Comparison of ENCODE assay signal across 7 cellular contexts in genomic region chr1:163069142-163069541, GRCh38. TPM values are rescaled to one million over a fixed set of nuclear protein-coding genes. Genes with fewer than 3 reads are reported as not detected.
A peak's percentile ranks its signal among the peaks of the same experiment; 100 is the strongest.
DNase-seq lines count a peak whose midpoint lies in the region; ATAC-seq and TF ChIP-seq lines count a peak whose summit lies in the region.

Gene RGS4, plus strand, starts transcription at chr1:163069361. Its CDS starts 124 bp downstream, at chr1:163069485.

- no peaks in the 10 kb centered on the region for H3K4me1 ChIP-seq in trophoblast cell (ENCODE audit: control insufficient read depth in 1 of 2, insufficient read depth in 2 of 2, low read length in 2 of 2)

- H2BK5ac ChIP-seq in trophoblast cell (ENCODE audit: low read depth, low read length, poor library complexity) = no peak within 1 kb of the TSS

- no peak within 1 kb of the TSS for H4K12ac ChIP-seq in trophoblast cell (ENCODE audit: low read depth, low read length)

- no peaks in the 10 kb centered on the region for H3K79me1 ChIP-seq in trophoblast cell (ENCODE audit: low read length)

- no peak within 1 kb of the TSS for H4K91ac ChIP-seq in trophoblast cell (ENCODE audit: low read depth, low read length)

- H3K18ac ChIP-seq in trophoblast cell (ENCODE audit: low read length) = no peak within 1 kb of the TSS

- WGBS in trophoblast cell (ENCODE audit: extremely low coverage, insufficient coverage, insufficient read length) = no CpG with 5 or more reads among the region's 13 CpGs

- H2AFZ ChIP-seq in trophoblast cell (ENCODE audit: insufficient read depth, low read length, poor library complexity) = no peak within 1 kb of the TSS

- no peak within 1 kb of the TSS for H3K9ac ChIP-seq in trophoblast cell (ENCODE audit: low read length)

- H2AK5ac ChIP-seq in trophoblast cell (ENCODE audit: low read length) = no peak within 1 kb of the TSS

- no peak within 1 kb of the TSS for H3K14ac ChIP-seq in trophoblast cell (ENCODE audit: low read length)

- no peak within 1 kb of the TSS for H2BK12ac ChIP-seq in trophoblast cell (ENCODE audit: low read length)

- no peaks in the 10 kb centered on the region for H3K27me3 ChIP-seq in WERI-Rb-1 (ENCODE audit: insufficient read depth, low read depth, severe bottlenecking)
- no peaks in the 10 kb centered on the region for H3K27me3 ChIP-seq in trophoblast cell (ENCODE audit: insufficient read depth, low read length)

- H3K4me3 ChIP-seq in WERI-Rb-1 (ENCODE audit: low read depth, low read length) (no peak within 1 kb of the TSS), trophoblast cell (ENCODE audit: low read depth, low read length) (no peak within 1 kb of the TSS)

- no peak within 1 kb of the TSS for H3K27ac ChIP-seq in WERI-Rb-1
- no peak within 1 kb of the TSS for H3K27ac ChIP-seq in trophoblast cell (ENCODE audit: low read depth, low read length)

- H3K4ac ChIP-seq in trophoblast cell (ENCODE audit: low read depth, low read length) = no peak within 1 kb of the TSS

- ATAC-seq in Right ventricle myocardium superior (ENCODE audit: poor library complexity) (peak; percentile 93), GM18867 (IDR thresholded peaks at IDR 0.05; ENCODE audit: unreplicated experiment) (no peak)

- H3K23ac ChIP-seq in trophoblast cell (ENCODE audit: low read length) = no peak within 1 kb of the TSS

- H4K8ac ChIP-seq in trophoblast cell (ENCODE audit: low read depth, low read length) = no peak within 1 kb of the TSS

- no peak within 1 kb of the TSS for H2BK120ac ChIP-seq in trophoblast cell (ENCODE audit: insufficient read depth, low read length, poor library complexity)

- TF ChIP-seq CTCF in WERI-Rb-1 (IDR thresholded peaks at IDR 0.05; ENCODE audit: low read depth, low read length) = peak; percentile 54; the same call in 1 of the 2 replicates

- H3K4me2 ChIP-seq in trophoblast cell (ENCODE audit: low read length) = peak within 1 kb of the TSS; percentile 21

- H3K9me3 ChIP-seq in WERI-Rb-1 (ENCODE audit: severe bottlenecking) = no peaks in the 10 kb centered on the region
- no peaks in the 10 kb centered on the region for H3K9me3 ChIP-seq in trophoblast cell (ENCODE audit: insufficient read depth, low read depth, low read length)

- H3K36me3 ChIP-seq in WERI-Rb-1 = no peaks in the 10 kb centered on the region
- H3K36me3 ChIP-seq in trophoblast cell (ENCODE audit: control insufficient read depth in 1 of 2, insufficient read depth in 2 of 2, low read length in 2 of 2) = no peaks in the 10 kb centered on the region

- DNase-seq in HT1080 (ENCODE audit: low read depth) = peak; percentile 96
- peak; percentile 56 for DNase-seq in WERI-Rb-1
- DNase-seq in Right ventricle myocardium superior = peak; percentile 55
- peak; percentile 8 to 23 for DNase-seq in trophoblast cell
- no peak for DNase-seq in HK-2 (ENCODE audit: unreplicated experiment)
- DNase-seq in activated CD4-positive, alpha-beta T cell treated with anti-CD3 and anti-CD28 coated beads, Interleukin-2, amount 50 U/mL, for 1 hour = no peak

- intact Hi-C loops in Right ventricle myocardium superior (cut with DNase I) = loop anchor here (10.0 kb wide), 1 partner anchor 214 kb away; no protein-coding TSS in a partner anchor

- H3K79me2 ChIP-seq in trophoblast cell (ENCODE audit: control insufficient read depth, insufficient read depth, low read length, poor library complexity) = no peaks in the 10 kb centered on the region

RNA-seq across cellular contexts. Expression of gene RGS4, which starts in this region (rescaled TPM):
- 150 and 167 TPM in 2 replicates for total RNA-seq in HT1080 (2014; rRNA removed; shearing (Covaris generic))
- 226 and 295 TPM in 2 replicates for polyA plus RNA-seq in HT1080 (2015; cell fraction: cytosol; rRNA removed)
- 277 and 305 TPM in 2 replicates for polyA plus RNA-seq in HT1080 (2015; cell fraction: nucleus; rRNA removed)
- total RNA-seq in Right ventricle myocardium superior = 0.78 TPM
- 18.8 and 18.9 TPM in 2 replicates for polyA plus RNA-seq in trophoblast cell (2013)

Comparison
In these comparisons a context has a peak if more than half of its experiments do, and no peak if none do; other contexts are left out.
1. RNA of gene RGS4 (total RNA-seq): 150 to 167 TPM in HT1080; 0.78 TPM in Right ventricle myocardium superior (single experiment); every median in the first group is over 10 times any median in the second.
2. Peak in DNase-seq and ATAC-seq in Right ventricle myocardium superior; RNA of the gene not detected or under 1 TPM.
3. DNase-seq: peak in HT1080 (single experiment), WERI-Rb-1 (single experiment) and trophoblast cell (2 of 2); none in HK-2 (single experiment) and activated CD4-positive, alpha-beta T cell treated with anti-CD3 and anti-CD28 coated beads, Interleukin-2, amount 50 U/mL, for 1 hour (single experiment).